17 cellular contexts compared by ENCODE assay signal in the genomic region with DNA sequence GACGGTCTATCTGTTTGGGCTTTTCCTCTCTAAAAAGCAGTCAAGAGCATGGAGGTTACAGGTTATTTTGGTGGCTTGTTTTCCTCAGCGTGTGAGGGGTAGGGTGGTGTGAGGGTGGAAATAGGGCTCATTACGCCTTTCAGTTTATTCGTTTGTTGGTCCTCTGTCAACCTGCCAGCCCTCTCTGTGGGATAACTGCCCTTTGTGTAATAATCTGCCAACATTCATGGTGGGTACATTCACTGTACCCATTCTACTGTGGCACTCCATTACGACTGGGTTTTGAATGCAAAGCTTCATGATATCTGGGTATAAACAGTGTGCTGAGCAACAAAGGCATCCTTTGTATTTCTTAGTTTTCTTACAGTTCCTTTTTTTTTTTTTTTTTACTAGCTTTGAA.
DNase-seq lines count a peak whose midpoint lies in the region; ATAC-seq and TF ChIP-seq lines count a peak whose summit lies in the region.
"Had no signal": no experiment of that assay in that cellular context is flagged by ENCODE, and none has a peak within 500 bp of the region (broad histone marks: within the 10 kb centered on the region; RNA-seq: fewer than 3 reads in every experiment).

No MANE protein-coding gene starts in this region.

- DNase-seq in NCI-H748 treated with DMSO at 0.1 percent for 48 hours (lab: John Stamatoyannopoulos, UW) (peak; percentile 66), endothelial cell (ENCODE audit: low spot score) (no peak), nucleus accumbens (lab: John Stamatoyannopoulos, UW) (peak in 32 of 56 donors; percentile 1 to 70 (median 16)), NCI-H82 treated with DMSO at 0.1 percent for 48 hours (lab: John Stamatoyannopoulos, UW; ENCODE audit: unreplicated experiment) (no peak)
- DNase-seq in stimulated activated CD4-positive, alpha-beta T cell treated with anti-CD3 and anti-CD28 coated beads, Interleukin-2, amount 100 ng/mL, for 48 hours = no peak
- DNase-seq: activated CD4-positive, alpha-beta T cell treated with anti-CD3 and anti-CD28 coated beads, Interleukin-2, amount 50 U/mL, for 48 hours; activated T-cell treated with anti-CD3 and anti-CD28 coated beads, Interleukin-2, amount 50 U/mL, for 4 hours; CD4-positive, alpha-beta memory T cell; DND-41; stimulated activated CD4-positive, alpha-beta T cell treated with anti-CD3 and anti-CD28 coated beads, Interleukin-4, amount 100 ng/mL, for 4 hours; stimulated activated CD8-positive, alpha-beta memory T cell treated with anti-CD3 and anti-CD28 coated beads, Interleukin-4, amount 100 ng/mL, for 48 hours; testis had no signal

- TF ChIP-seq CTCF in endothelial cell (IDR thresholded peaks at IDR 0.05; ENCODE audit: unreplicated experiment) = no peak

- peaks cover 20% of the 10 kb centered on the region for H3K4me1 ChIP-seq in HUES6 (ENCODE audit: control insufficient read depth, insufficient read depth, low read length)
- H3K4me1 ChIP-seq: testis had no signal

- no peak overlapping the region for H3K4me3 ChIP-seq in HUES6 (ENCODE audit: low read depth, low read length)
- H3K4me3 ChIP-seq: skin epidermis, testis had no signal

- peak overlapping the region; percentile 46 for H3K9ac ChIP-seq in HUES6 (ENCODE audit: low read length)

- H3K36me3 Mint-ChIP-seq in endothelial cell (ENCODE audit: low read depth, unreplicated experiment) = no peaks in the 10 kb centered on the region
- H3K36me3 Mint-ChIP-seq: activated naive CD4-positive, alpha-beta T cell treated with anti-CD3 and anti-CD28 coated beads, Interleukin-2, amount 50 U/mL, for 72 hours; CD4-positive, alpha-beta memory T cell had no signal

- no peaks in the 10 kb centered on the region for H3K27me3 Mint-ChIP-seq in endothelial cell (ENCODE audit: unreplicated experiment)
- H3K27me3 Mint-ChIP-seq: CD4-positive, alpha-beta memory T cell had no signal

- H3K27me3 ChIP-seq in HUES6 (ENCODE audit: control insufficient read depth, insufficient read depth, low read length) = no peaks in the 10 kb centered on the region
- H3K27me3 ChIP-seq: testis had no signal

- no peak overlapping the region for H3K27ac ChIP-seq in HUES6 (ENCODE audit: low read depth, low read length)
- H3K27ac ChIP-seq: skin epidermis, testis had no signal

- no peaks in the 10 kb centered on the region for H3K9me3 ChIP-seq in HUES6 (ENCODE audit: control insufficient read depth, insufficient read depth, low read depth, low read length)
- H3K9me3 ChIP-seq: testis had no signal

- H3K27ac Mint-ChIP-seq in endothelial cell (ENCODE audit: unreplicated experiment) = peak overlapping the region; percentile 9
- H3K27ac Mint-ChIP-seq: activated naive CD4-positive, alpha-beta T cell treated with anti-CD3 and anti-CD28 coated beads, Interleukin-2, amount 50 U/mL, for 72 hours; CD4-positive, alpha-beta memory T cell had no signal

- ATAC-seq in HG03565 (IDR thresholded peaks at IDR 0.05; ENCODE audit: unreplicated experiment) (no peak), GM19455 (IDR thresholded peaks at IDR 0.05; ENCODE audit: unreplicated experiment) (no peak)
- ATAC-seq: activated naive CD4-positive, alpha-beta T cell treated with anti-CD3 and anti-CD28 coated beads, Interleukin-2, amount 50 U/mL, for 72 hours; activated T-cell treated with anti-CD3 and anti-CD28 coated beads, Interleukin-2, amount 50 U/mL, for 4 hours had no signal

- H3K4me3 Mint-ChIP-seq in endothelial cell (ENCODE audit: unreplicated experiment) = no peak overlapping the region
- H3K4me3 Mint-ChIP-seq: activated T-cell treated with anti-CD3 and anti-CD28 coated beads, Interleukin-2, amount 50 U/mL, for 4 hours; CD4-positive, alpha-beta memory T cell had no signal

- H3K4me1 Mint-ChIP-seq in endothelial cell (ENCODE audit: unreplicated experiment) = peaks cover 20% of the 10 kb centered on the region
- H3K4me1 Mint-ChIP-seq: CD4-positive, alpha-beta memory T cell had no signal

- H3K9me3 Mint-ChIP-seq in endothelial cell (ENCODE audit: unreplicated experiment) = no peaks in the 10 kb centered on the region
- H3K9me3 Mint-ChIP-seq: activated T-cell treated with anti-CD3 and anti-CD28 coated beads, Interleukin-2, amount 50 U/mL, for 4 hours had no signal

- no peaks in the 10 kb centered on the region for H3K36me3 ChIP-seq in HUES6 (ENCODE audit: control insufficient read depth, insufficient read depth, low read length)

Comparison
In these comparisons a context has a peak if more than half of its experiments do, and no peak if none do; other contexts are left out.
1. DNase-seq: peak in NCI-H748 treated with DMSO at 0.1 percent for 48 hours (single experiment) and nucleus accumbens (32 of 56); none in endothelial cell (single experiment), stimulated activated CD4-positive, alpha-beta T cell treated with anti-CD3 and anti-CD28 coated beads, Interleukin-2, amount 100 ng/mL, for 48 hours (0 of 2) and NCI-H82 treated with DMSO at 0.1 percent for 48 hours (single experiment).